ENCODE assay signal across 8 cellular contexts in the genomic region with DNA sequence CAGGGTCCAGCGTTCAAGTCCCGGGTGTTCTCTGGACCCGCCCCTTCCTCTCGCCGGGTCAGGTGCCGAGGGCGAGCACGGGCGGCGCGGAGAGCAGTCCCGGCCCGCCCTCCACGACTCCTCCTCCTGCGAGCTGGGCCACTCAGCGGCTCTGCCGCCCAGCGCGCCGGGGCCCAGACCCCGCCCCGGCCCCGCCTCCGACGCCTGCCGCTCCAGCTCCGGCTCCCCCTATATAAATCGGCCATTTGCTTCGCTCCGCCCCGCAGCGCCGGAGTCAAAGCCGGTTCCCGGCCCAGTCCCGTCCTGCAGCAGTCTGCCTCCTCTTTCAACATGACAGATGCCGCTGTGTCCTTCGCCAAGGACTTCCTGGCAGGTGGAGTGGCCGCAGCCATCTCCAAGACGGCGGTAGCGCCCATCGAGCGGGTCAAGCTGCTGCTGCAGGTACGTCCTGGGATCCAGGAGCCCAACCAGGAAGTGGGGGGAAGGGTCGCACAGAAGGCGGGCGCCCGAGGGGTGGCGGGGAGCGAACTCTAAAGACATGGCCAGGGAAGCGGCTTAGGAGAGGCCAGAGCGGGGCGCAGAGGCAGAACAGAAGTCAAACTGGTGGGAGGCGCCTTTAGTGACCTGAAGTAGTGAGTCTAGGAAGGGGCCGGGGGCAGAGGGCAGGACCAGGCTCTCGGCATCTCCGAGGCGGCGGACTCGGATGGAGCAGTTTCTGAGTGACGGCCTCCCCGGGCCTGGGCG. TPM values are rescaled to one million over a fixed set of nuclear protein-coding genes. Genes with fewer than 3 reads are reported as not detected.
DNase-seq lines count a peak whose midpoint lies in the region; ATAC-seq and TF ChIP-seq lines count a peak whose summit lies in the region.

A gene (plus strand): TSS at position 259 of the 744 bp plus-strand sequence. CDS start 72 bp downstream, at position 331.

- TF ChIP-seq CTCF in fibroblast of lung (conservative IDR thresholded peaks at IDR 0.05 in 1 of 2, IDR thresholded peaks at IDR 0.05 in 1 of 2; ENCODE audit: low read depth in 1 of 2, low read length in 2 of 2): no peak
- no peak for TF ChIP-seq CTCF in natural killer cell (IDR thresholded peaks at IDR 0.05)

- peak within 1 kb of the TSS; percentile 83 for H3K9ac ChIP-seq in fibroblast of lung (ENCODE audit: insufficient read depth, low read length)

- H3K36me3 ChIP-seq in fibroblast of lung (ENCODE audit: control insufficient read depth, insufficient read depth, low read length): no peaks in the 10 kb centered on the region

- H3K27me3 ChIP-seq in fibroblast of lung (ENCODE audit: control insufficient read depth, insufficient read depth, low read length): no peaks in the 10 kb centered on the region

- H3K4me3 Mint-ChIP-seq in natural killer cell: peak within 1 kb of the TSS; percentile 89

- no peaks in the 10 kb centered on the region for H3K9me3 ChIP-seq in fibroblast of lung (ENCODE audit: control insufficient read depth, insufficient read depth, low read depth, low read length)

- peak within 1 kb of the TSS; percentile 79 for H3K4me2 ChIP-seq in fibroblast of lung (ENCODE audit: extremely low read depth, insufficient read depth, low read length)

- peak within 1 kb of the TSS; percentile 63 to 75 (median 70) for H3K4me3 ChIP-seq in fibroblast of lung (replicated peaks in 1 of 4; ENCODE audit: control extremely low read depth in 1 of 4, insufficient read depth in 1 of 4, low read depth in 3 of 4, low read length in 4 of 4)

- H3K9me3 Mint-ChIP-seq in natural killer cell: no peaks in the 10 kb centered on the region

- H3K27ac ChIP-seq in fibroblast of lung (ENCODE audit: insufficient read depth, low read length): peak within 1 kb of the TSS; percentile 86

- H3K27me3 Mint-ChIP-seq in natural killer cell (ENCODE audit: low read depth in 2 of 2): no peaks in the 10 kb centered on the region

- peak within 1 kb of the TSS; percentile 60 for H2AFZ ChIP-seq in fibroblast of lung (ENCODE audit: low read length)

- H3K4me1 Mint-ChIP-seq in natural killer cell: peaks cover 0 to 6% of the 10 kb centered on the region in 2 donors

- H3K4me1 ChIP-seq in fibroblast of lung (ENCODE audit: control insufficient read depth, extremely low read depth, insufficient read depth, low read length): no peaks in the 10 kb centered on the region

- peaks cover 7% of the 10 kb centered on the region for H3K79me2 ChIP-seq in fibroblast of lung (ENCODE audit: control insufficient read depth, insufficient read depth, low read length)

- H4K20me1 ChIP-seq in fibroblast of lung (ENCODE audit: control insufficient read depth, extremely low read depth, insufficient read depth, low read length): no peaks in the 10 kb centered on the region

- intact Hi-C loops in natural killer cell (cut with micrococcal nuclease): loop anchor here (5.0 kb wide), 2 partner anchors 231 to 404 kb away; a partner anchor contains a TSS

- ATAC-seq in GM21717 (IDR thresholded peaks at IDR 0.05; ENCODE audit: unreplicated experiment) (peak; percentile 81), natural killer cell (peak; percentile 84 to 91 (median 86))

- H3K36me3 Mint-ChIP-seq in natural killer cell: no peaks in the 10 kb centered on the region

- H3K27ac Mint-ChIP-seq in natural killer cell: peak within 1 kb of the TSS; percentile 87 to 92

- peak; percentile 71 for DNase-seq in DMS53 treated with DMSO at 0.1 percent for 48 hours (lab: John Stamatoyannopoulos, UW; ENCODE audit: unreplicated experiment)
- DNase-seq in KBM-7: peak; percentile 95
- DNase-seq in RKO (ENCODE audit: low spot score): peak; percentile 87
- peak; percentile 58 to 71 for DNase-seq in activated T-helper 1 cell treated with anti-CD3 and anti-CD28 coated beads, Interleukin-2, amount 50 U/mL, for 16 hours (ENCODE audit: low read depth in 1 of 2, low spot score in 1 of 2)
- DNase-seq in fibroblast of lung (ENCODE audit: low read depth in 2 of 2): peak; percentile 73 to 76
- peak; percentile 77 for DNase-seq in natural killer cell
- peak; percentile 79 for DNase-seq in stimulated activated naive CD4-positive, alpha-beta T cell treated with Interleukin-2 at 50 U/mL for 16 hours (lab: John Stamatoyannopoulos, UW)

- in situ Hi-C loops in KBM-7 (cut with MboI; ENCODE audit: low pct_unique_long_range_greater_than_20kb, low sequenced_read_pairs): no loop called here

RNA-seq across cellular contexts. Expression of the gene that starts here (rescaled TPM):
- 118 and 157 TPM in 2 replicates for total RNA-seq in fibroblast of lung
- polyA plus RNA-seq in fibroblast of lung: 255 and 442 TPM in 2 replicates
- polyA plus RNA-seq in fibroblast of lung (2012): 218 and 377 TPM in 2 replicates
- polyA minus RNA-seq in fibroblast of lung (ENCODE audit: low replicate concordance): 234 and 316 TPM in 2 replicates
- total RNA-seq in natural killer cell: 100 to 1,000 TPM; 148 to 182 (median 162) TPM

Comparison
In these comparisons a context has a peak if more than half of its experiments do, and no peak if none do; other contexts are left out.
1. Peak in every context shown above with its lines: DNase-seq, ATAC-seq, H3K4me3 ChIP-seq and H3K27ac ChIP-seq.